1 cellular context compared by ENCODE assay signal in genomic region chr12:6915789-6916285, GRCh38.
TF ChIP-seq lines count a peak whose summit lies in the region.

No MANE protein-coding gene starts in this region.

TF ChIP-seq in A549, 52 proteins besides CTCF, POLR2A, EP300 and RAD21 (continued from another document):
- TF ChIP-seq FOSL2 (IDR thresholded peaks at IDR 0.05) (no peak), FOSL2 (CRISPR knock-in tag; IDR thresholded peaks at IDR 0.05) (no peak)
